33 cellular contexts compared by ENCODE assay signal in genomic region chr11:132035736-132036135, GRCh38.
"Had no signal": no experiment of that assay in that cellular context is flagged by ENCODE, and none has a peak within 500 bp of the region (broad histone marks: within the 10 kb centered on the region; RNA-seq: fewer than 3 reads in every experiment).

No MANE protein-coding gene starts in this region.

- H3K36me3 ChIP-seq: ascending aorta, breast epithelium, MG63, SJCRH30 had no signal

- H3K27ac ChIP-seq: ascending aorta, body of pancreas, breast epithelium, SJCRH30 had no signal

- H3K9me3 ChIP-seq: ascending aorta, body of pancreas, breast epithelium, MG63, SJCRH30 had no signal

- H3K4me1 ChIP-seq: ascending aorta, body of pancreas, breast epithelium, SJCRH30 had no signal

- ATAC-seq: activated CD8-positive, alpha-beta T cell treated with anti-CD3 and anti-CD28 coated beads for 36 hours; activated T-cell treated with anti-CD3 and anti-CD28 coated beads, Interleukin-2, amount 50 U/mL, for 72 hours; activated T-helper 17 cell treated with anti-CD3 and anti-CD28 coated beads, Interleukin-2, amount 50 U/mL, for 72 hours; body of pancreas; Panc1 had no signal

- H3K4me3 ChIP-seq: ascending aorta, body of pancreas, breast epithelium, MG63, SJCRH30 had no signal

- DNase-seq: activated CD4-positive, alpha-beta T cell treated with anti-CD3 and anti-CD28 coated beads, Interleukin-2, amount 10 ng/mL, durations not matched to agents 24 days and 14 days; activated CD4-positive, alpha-beta T cell treated with anti-CD3 and anti-CD28 coated beads, Interleukin-2, amount 50 U/mL, for 4 hours; activated CD8-positive, alpha-beta T cell treated with anti-CD3 and anti-CD28 coated beads for 36 hours; activated gamma-delta T cell; activated naive CD4-positive, alpha-beta T cell treated with Interleukin-2 at 50 U/mL for 16 hours; activated naive CD8-positive, alpha-beta T cell treated with anti-CD3 and anti-CD28 coated beads, Interleukin-2, amount 10 ng/mL, durations not matched to agents 7 days and 5 days; activated T-cell treated with anti-CD3 and anti-CD28 coated beads, Interleukin-2, amount 50 U/mL, for 1 hour; activated T-cell treated with anti-CD3 and anti-CD28 coated beads, Interleukin-2, amount 50 U/mL, for 72 hours; amygdala; body of pancreas; cerebellar nuclear complex; Kasumi-1; KG1; MG63; NCI-H1048; NCI-H1105 treated with DMSO at 0.1 percent for 48 hours; NCI-H1694; NCI-H2029; NCI-H2107; NCI-H2171; NCI-H226; NCI-H446 treated with DMSO at 0.1 percent for 48 hours; NCI-H524; SHP77; SJCRH30; SW 1271; T-helper 1 cell; T-helper 2 cell; T1000 had no signal

- H3K27me3 ChIP-seq: ascending aorta, body of pancreas, breast epithelium, MG63, SJCRH30 had no signal
